In genomic region chrX:95318882-95319281, GRCh38 we compare ENCODE assay signal across 9 cellular contexts.
DNase-seq lines count a peak whose midpoint lies in the region; ATAC-seq and TF ChIP-seq lines count a peak whose summit lies in the region.
"Had no signal": no experiment of that assay in that cellular context is flagged by ENCODE, and none has a peak within 500 bp of the region (broad histone marks: within the 10 kb centered on the region; RNA-seq: fewer than 3 reads in every experiment).

No MANE protein-coding gene starts in this region.

- H3K4me3 Mint-ChIP-seq in activated T-cell treated with anti-CD3 and anti-CD28 coated beads, Interleukin-2, amount 50 U/mL, for 72 hours = no peak overlapping the region

- TF ChIP-seq CTCF in C4-2B (conservative IDR thresholded peaks at IDR 0.05) (peak; percentile 54), foreskin keratinocyte (conservative IDR thresholded peaks at IDR 0.05) (peak; percentile 15), vagina (IDR thresholded peaks at IDR 0.05) (no peak)

- no peaks in the 10 kb centered on the region for H3K9me3 ChIP-seq in vagina

- H3K4me1 Mint-ChIP-seq in activated T-cell treated with anti-CD3 and anti-CD28 coated beads, Interleukin-2, amount 50 U/mL, for 72 hours (ENCODE audit: low read depth) = no peaks in the 10 kb centered on the region

- H3K27me3 ChIP-seq in foreskin keratinocyte (no peaks in the 10 kb centered on the region), vagina (no peaks in the 10 kb centered on the region)

- peak; percentile 0 for DNase-seq in GM19238 (ENCODE audit: insufficient read length, low spot score)
- peak; percentile 73 for DNase-seq in NCI-H82 (lab: John Stamatoyannopoulos, UW)
- peak in 1 of 2 donors; percentile 0 for DNase-seq in foreskin keratinocyte
- no peak for DNase-seq in vagina (ENCODE audit: extremely low spot score in 2 of 2)
- DNase-seq in cortex of kidney (lab: John Stamatoyannopoulos, UW) = no peak
- no peak for DNase-seq in activated T-cell treated with anti-CD3 and anti-CD28 coated beads, Interleukin-2, amount 50 U/mL, for 72 hours
- no peak for DNase-seq in substantia nigra (lab: John Stamatoyannopoulos, UW)

- H3K4me1 ChIP-seq in foreskin keratinocyte (no peaks in the 10 kb centered on the region), vagina (no peaks in the 10 kb centered on the region)
- H3K4me1 ChIP-seq: parathyroid adenoma had no signal

- no peak overlapping the region for H3K4me3 ChIP-seq in vagina

- intact Hi-C loops in vagina (cut with DNase I) = no loop called here

- peaks cover 1 to 2% of the 10 kb centered on the region in 2 donors for H3K9me3 Mint-ChIP-seq in activated T-cell treated with anti-CD3 and anti-CD28 coated beads, Interleukin-2, amount 50 U/mL, for 72 hours

- H3K27me3 Mint-ChIP-seq in activated T-cell treated with anti-CD3 and anti-CD28 coated beads, Interleukin-2, amount 50 U/mL, for 72 hours (ENCODE audit: low read depth) = no peaks in the 10 kb centered on the region

- no peak for ATAC-seq in foreskin keratinocyte
- ATAC-seq in activated T-cell treated with anti-CD3 and anti-CD28 coated beads, Interleukin-2, amount 50 U/mL, for 72 hours (replicated peaks in 1 of 2) = no peak

- H3K27ac Mint-ChIP-seq in activated T-cell treated with anti-CD3 and anti-CD28 coated beads, Interleukin-2, amount 50 U/mL, for 72 hours = no peak overlapping the region

- no peaks in the 10 kb centered on the region for H3K36me3 Mint-ChIP-seq in activated T-cell treated with anti-CD3 and anti-CD28 coated beads, Interleukin-2, amount 50 U/mL, for 72 hours (ENCODE audit: insufficient read depth in 2 of 2)

- no peaks in the 10 kb centered on the region for H3K36me3 ChIP-seq in vagina

- TF ChIP-seq POLR2A in vagina (IDR thresholded peaks at IDR 0.05) = no peak

- H3K27ac ChIP-seq in C4-2B = no peak overlapping the region
- H3K27ac ChIP-seq in foreskin keratinocyte = no peak overlapping the region
- H3K27ac ChIP-seq in vagina = no peak overlapping the region
- H3K27ac ChIP-seq in substantia nigra (ENCODE audit: low read depth, low read length, poor library complexity, severe bottlenecking) = no peak overlapping the region
- H3K27ac ChIP-seq: parathyroid adenoma had no signal

Comparison
In these comparisons a context has a peak if more than half of its experiments do, and no peak if none do; other contexts are left out.
1. CTCF ChIP-seq: peak in C4-2B (single experiment) and foreskin keratinocyte (single experiment); none in vagina (0 of 3).
2. DNase-seq: peak in GM19238 (single experiment) and NCI-H82 (single experiment); none in vagina (0 of 2), cortex of kidney (single experiment), activated T-cell treated with anti-CD3 and anti-CD28 coated beads, Interleukin-2, amount 50 U/mL, for 72 hours (0 of 2) and substantia nigra (0 of 49).